30 cellular contexts compared by ENCODE assay signal in the genomic region with DNA sequence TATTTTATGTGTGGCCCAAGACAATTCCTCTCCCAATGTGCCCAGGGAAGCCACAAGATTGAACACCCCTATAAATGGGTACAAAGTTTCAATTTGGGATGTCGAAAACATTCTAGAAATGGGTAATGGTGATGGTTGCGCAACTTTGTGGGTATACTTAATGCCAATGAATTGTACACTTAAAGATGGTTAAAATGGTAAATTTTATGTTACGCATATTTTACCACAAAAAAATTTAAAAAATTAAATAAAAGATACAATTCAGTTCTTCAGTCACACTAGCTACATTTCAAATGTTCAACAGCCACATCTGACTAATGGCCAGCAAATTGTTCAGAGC. TPM values are rescaled to one million over a fixed set of nuclear protein-coding genes. Genes with fewer than 3 reads are reported as not detected.
"Had no signal": no experiment of that assay in that cellular context is flagged by ENCODE, and none has a peak within 500 bp of the region (broad histone marks: within the 10 kb centered on the region; RNA-seq: fewer than 3 reads in every experiment).

No MANE protein-coding gene starts in this region.

- H3K36me3 ChIP-seq: esophagus squamous epithelium, gastroesophageal sphincter, heart right ventricle, WERI-Rb-1 had no signal

- H3K4me3 ChIP-seq: body of pancreas, esophagus squamous epithelium, gastroesophageal sphincter, heart right ventricle, hepatocyte had no signal

- H3K27me3 ChIP-seq: body of pancreas, hepatocyte had no signal

- ATAC-seq: activated CD4-positive, CD25-positive, alpha-beta regulatory T cell treated with anti-CD3 and anti-CD28 coated beads, Interleukin-2, amount 50 U/mL, for 24 hours; activated CD8-positive, alpha-beta T cell treated with anti-CD3 and anti-CD28 coated beads for 36 hours; activated T-cell treated with anti-CD3 and anti-CD28 coated beads, Interleukin-2, amount 50 U/mL, for 4 hours; activated T-helper 17 cell treated with anti-CD3 and anti-CD28 coated beads, Interleukin-2, amount 50 U/mL, for 72 hours; body of pancreas; effector memory CD8-positive, alpha-beta T cell; gastroesophageal sphincter; heart right ventricle had no signal

- H3K9me3 ChIP-seq: body of pancreas, esophagus squamous epithelium, gastroesophageal sphincter, heart right ventricle had no signal

- H3K27ac ChIP-seq: body of pancreas, esophagus squamous epithelium, gastroesophageal sphincter, heart right ventricle, hepatocyte, WERI-Rb-1 had no signal

- DNase-seq: activated B cell treated with CpG ODN at 0.5 μM for 24 hours; activated CD4-positive, alpha-beta T cell treated with anti-CD3 and anti-CD28 coated beads for 48 hours; activated CD4-positive, alpha-beta T cell treated with anti-CD3 and anti-CD28 coated beads, Interleukin-2, amount 50 U/mL, for 1 hour; activated CD4-positive, alpha-beta T cell treated with anti-CD3 and anti-CD28 coated beads, Interleukin-2, amount 50 U/mL, for 48 hours; activated CD8-positive, alpha-beta memory T cell treated with anti-CD3 and anti-CD28 coated beads for 24 hours; activated CD8-positive, alpha-beta T cell treated with anti-CD3 and anti-CD28 coated beads for 36 hours; activated effector memory CD4-positive, alpha-beta T cell treated with Interleukin-2 at 50 U/mL for 16 hours; activated gamma-delta T cell treated with Interleukin-2 at 50 U/mL for 16 hours; activated naive CD4-positive, alpha-beta T cell treated with anti-CD3 and anti-CD28 coated beads, Interleukin-2, amount 50 U/mL, for 16 hours; activated naive CD4-positive, alpha-beta T cell treated with Interleukin-2 at 50 U/mL for 16 hours; activated T-cell treated with anti-CD3 and anti-CD28 coated beads, Interleukin-2, amount 50 U/mL, for 4 hours; amniotic stem cell; anterior cingulate cortex; body of pancreas; caudate nucleus; cortex of kidney; dermis blood vessel endothelial cell; effector CD4-positive, alpha-beta T cell; effector memory CD8-positive, alpha-beta T cell; esophagus squamous epithelium; foreskin melanocyte; heart right ventricle; T1000 had no signal

- H2AFZ ChIP-seq: hepatocyte had no signal

- FAIRE-seq: colon had no signal

- H3K79me2 ChIP-seq: hepatocyte had no signal

- H3K4me2 ChIP-seq: hepatocyte had no signal

- H3K4me1 ChIP-seq: body of pancreas, esophagus squamous epithelium, heart right ventricle had no signal

RNA-seq across cellular contexts. Expression of a gene that starts 34.9 kb away (rescaled TPM):
- total RNA-seq: activated B cell treated with CpG ODN at 0.5 μM for 24 hours; activated T-helper 17 cell treated with anti-CD3 and anti-CD28 coated beads, Interleukin-2, amount 50 U/mL, for 72 hours; body of pancreas; fibroblast of lung had no signal
- polyA plus RNA-seq: fibroblast of lung had no signal
